ENCODE assay signal across 19 cellular contexts in genomic region chr4:70958681-70959080, GRCh38. TPM values are rescaled to one million over a fixed set of nuclear protein-coding genes. Genes with fewer than 3 reads are reported as not detected.
DNase-seq lines count a peak whose midpoint lies in the region; ATAC-seq and TF ChIP-seq lines count a peak whose summit lies in the region.
"Had no signal": no experiment of that assay in that cellular context is flagged by ENCODE, and none has a peak within 500 bp of the region (broad histone marks: within the 10 kb centered on the region; RNA-seq: fewer than 3 reads in every experiment).

No MANE protein-coding gene starts in this region.

- H3K27me3 Mint-ChIP-seq in stimulated activated naive CD8-positive, alpha-beta T cell treated with anti-CD3 and anti-CD28 coated beads, Interleukin-15, amount 100 ng/mL, for 72 hours, result no peaks in the 10 kb centered on the region
- H3K27me3 Mint-ChIP-seq in T-cell, result no peaks in the 10 kb centered on the region
- H3K27me3 Mint-ChIP-seq: activated CD4-positive, alpha-beta memory T cell treated with anti-CD3 and anti-CD28 coated beads, Interleukin-2, amount 10 ng/mL, durations not matched to agents 7 days and 5 days; activated T-helper 17 cell treated with anti-CD3 and anti-CD28 coated beads, Interleukin-2, amount 50 U/mL, for 72 hours had no signal

- CTCF ChIA-PET in T-cell (lab: Charles Lee), result no interaction called here

- H3K9me3 Mint-ChIP-seq in stimulated activated naive CD8-positive, alpha-beta T cell treated with anti-CD3 and anti-CD28 coated beads, Interleukin-15, amount 100 ng/mL, for 72 hours, result no peaks in the 10 kb centered on the region
- H3K9me3 Mint-ChIP-seq in T-cell, result no peaks in the 10 kb centered on the region
- H3K9me3 Mint-ChIP-seq: activated CD4-positive, alpha-beta memory T cell treated with anti-CD3 and anti-CD28 coated beads, Interleukin-2, amount 10 ng/mL, durations not matched to agents 7 days and 5 days; activated T-helper 17 cell treated with anti-CD3 and anti-CD28 coated beads, Interleukin-2, amount 50 U/mL, for 72 hours; CD8-positive, alpha-beta T cell had no signal

- ATAC-seq in stimulated activated naive CD8-positive, alpha-beta T cell treated with anti-CD3 and anti-CD28 coated beads, Interleukin-15, amount 100 ng/mL, for 72 hours, result no peak
- ATAC-seq in T-cell (replicated peaks in 1 of 4) (no peak), HG02571 (IDR thresholded peaks at IDR 0.05; ENCODE audit: unreplicated experiment) (no peak)
- ATAC-seq: activated T-helper 17 cell treated with anti-CD3 and anti-CD28 coated beads, Interleukin-2, amount 50 U/mL, for 72 hours; CD8-positive, alpha-beta T cell had no signal

- POLR2A ChIA-PET in T-cell (lab: Charles Lee), result interaction anchor here in 1 of 2 donors (0.6 kb wide), 1 partner anchor 28 kb away, joined by 7 read pairs; no protein-coding TSS in a partner anchor

- in situ Hi-C loops in astrocyte of the spinal cord (cut with HindIII; ENCODE audit: low sequenced_read_pairs), result no loop called here

- no peak overlapping the region for H3K4me3 Mint-ChIP-seq in stimulated activated naive CD8-positive, alpha-beta T cell treated with anti-CD3 and anti-CD28 coated beads, Interleukin-15, amount 100 ng/mL, for 72 hours
- H3K4me3 Mint-ChIP-seq in T-cell, result no peak overlapping the region
- H3K4me3 Mint-ChIP-seq: activated CD4-positive, alpha-beta memory T cell treated with anti-CD3 and anti-CD28 coated beads, Interleukin-2, amount 10 ng/mL, durations not matched to agents 7 days and 5 days; activated T-helper 17 cell treated with anti-CD3 and anti-CD28 coated beads, Interleukin-2, amount 50 U/mL, for 72 hours; CD8-positive, alpha-beta T cell had no signal

- peaks cover 17% of the 10 kb centered on the region for H3K36me3 Mint-ChIP-seq in T-cell

- no peak overlapping the region for H3K27ac Mint-ChIP-seq in stimulated activated naive CD8-positive, alpha-beta T cell treated with anti-CD3 and anti-CD28 coated beads, Interleukin-15, amount 100 ng/mL, for 72 hours
- H3K27ac Mint-ChIP-seq in T-cell, result no peak overlapping the region
- H3K27ac Mint-ChIP-seq: activated CD4-positive, alpha-beta memory T cell treated with anti-CD3 and anti-CD28 coated beads, Interleukin-2, amount 10 ng/mL, durations not matched to agents 7 days and 5 days; activated T-helper 17 cell treated with anti-CD3 and anti-CD28 coated beads, Interleukin-2, amount 50 U/mL, for 72 hours; CD8-positive, alpha-beta T cell had no signal

- peaks cover 9% of the 10 kb centered on the region for H3K4me1 Mint-ChIP-seq in stimulated activated naive CD8-positive, alpha-beta T cell treated with anti-CD3 and anti-CD28 coated beads, Interleukin-15, amount 100 ng/mL, for 72 hours
- peaks cover 2 to 7% (median 7%) of the 10 kb centered on the region in 3 donors for H3K4me1 Mint-ChIP-seq in T-cell
- H3K4me1 Mint-ChIP-seq: activated T-helper 17 cell treated with anti-CD3 and anti-CD28 coated beads, Interleukin-2, amount 50 U/mL, for 72 hours had no signal

- DNase-seq in HCEC 1CT (peak; percentile 62), astrocyte of the spinal cord (ENCODE audit: low read depth, low spot score) (peak; percentile 91), glomerular visceral epithelial cell (ENCODE audit: extremely low spot score) (peak; percentile 33), T-cell (no peak)
- DNase-seq in activated CD4-positive, alpha-beta T cell treated with anti-CD3 and anti-CD28 coated beads for 4 hours, result no peak
- DNase-seq in stimulated activated naive CD8-positive, alpha-beta T cell treated with anti-CD3 and anti-CD28 coated beads, Interleukin-15, amount 100 ng/mL, for 72 hours, result no peak
- DNase-seq: activated CD4-positive, alpha-beta memory T cell treated with anti-CD3 and anti-CD28 coated beads, Interleukin-2, amount 10 ng/mL, durations not matched to agents 7 days and 5 days; CD8-positive, alpha-beta T cell; kidney; midbrain; NCI-H2029 treated with DMSO at 0.1 percent for 48 hours; NCI-H526; ovary; PC-9; stimulated activated naive CD4-positive, alpha-beta T cell had no signal

- H3K4me3 ChIP-seq in astrocyte of the spinal cord (ENCODE audit: low read depth, low read length), result no peak overlapping the region
- H3K4me3 ChIP-seq: ascending aorta, ovary, PC-9, smooth muscle cell had no signal

- no peak for TF ChIP-seq CTCF in astrocyte of the spinal cord (IDR thresholded peaks at IDR 0.05; ENCODE audit: low read depth, low read length)

RNA-seq across cellular contexts. Expression of gene DCK, which starts 34.8 kb away (rescaled TPM):
- 10 to 100 TPM; 25.9 to 50.7 (median 42.1) TPM for total RNA-seq in T-cell

RNA-seq across cellular contexts. Expression of gene MOB1B, which starts 56.5 kb away (rescaled TPM):
- 10 to 100 TPM; 10.7 to 16.0 (median 11.2) TPM for total RNA-seq in T-cell

Comparison
In these comparisons a context has a peak if more than half of its experiments do, and no peak if none do; other contexts are left out.
1. DNase-seq: peak in HCEC 1CT (single experiment), astrocyte of the spinal cord (single experiment) and glomerular visceral epithelial cell (single experiment); none in activated CD4-positive, alpha-beta T cell treated with anti-CD3 and anti-CD28 coated beads for 4 hours (0 of 2), stimulated activated naive CD8-positive, alpha-beta T cell treated with anti-CD3 and anti-CD28 coated beads, Interleukin-15, amount 100 ng/mL, for 72 hours (0 of 2) and T-cell (0 of 34).